Comparison of ENCODE assay signal across 12 cellular contexts in the genomic region with DNA sequence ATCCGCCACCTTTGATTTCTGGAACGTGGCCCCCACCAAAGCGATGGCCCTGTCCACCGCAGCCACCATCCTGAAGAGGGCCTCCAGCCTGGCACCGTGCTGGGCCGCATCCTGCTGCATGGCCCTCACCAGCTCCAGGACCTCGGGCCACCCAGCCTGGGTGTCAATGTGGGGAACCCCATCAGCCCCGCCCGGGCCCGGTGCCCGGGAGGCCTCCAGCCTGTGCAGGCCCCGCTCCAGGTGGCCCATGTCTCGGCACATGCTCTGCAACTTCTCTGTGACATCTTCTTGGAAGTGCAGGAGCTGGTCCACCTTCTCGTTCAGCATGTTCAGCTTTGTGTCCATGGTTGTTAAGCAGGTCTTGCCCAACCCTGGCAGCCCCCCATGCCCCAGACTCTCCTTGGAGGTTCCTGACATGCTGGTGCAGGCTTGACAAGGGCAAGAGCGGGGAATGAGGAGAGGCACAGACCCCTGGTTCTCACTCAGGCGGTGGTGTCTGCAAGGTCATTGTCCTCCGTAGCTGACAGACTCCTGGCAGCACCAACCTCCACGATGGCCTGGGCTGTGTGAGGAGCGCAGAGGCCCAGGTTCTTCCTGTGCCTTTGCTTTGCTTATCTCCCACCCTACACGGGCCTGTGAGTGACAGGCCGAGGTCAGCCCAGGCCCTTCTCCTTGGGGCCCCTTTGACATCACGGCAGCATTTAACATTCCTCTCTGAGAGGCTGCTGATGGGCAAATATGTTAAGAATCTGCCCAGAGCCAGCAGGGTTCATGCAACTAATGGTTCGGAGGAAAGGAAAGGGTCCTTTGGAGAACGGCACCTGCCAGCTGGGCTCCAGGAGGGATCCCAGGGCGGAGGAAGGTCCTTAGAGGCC. TPM values are rescaled to one million over a fixed set of nuclear protein-coding genes. Genes with fewer than 3 reads are reported as not detected.
DNase-seq lines count a peak whose midpoint lies in the region; ATAC-seq, FAIRE-seq and TF ChIP-seq lines count a peak whose summit lies in the region.
"Had no signal": no experiment of that assay in that cellular context is flagged by ENCODE, and none has a peak within 500 bp of the region (broad histone marks: within the 10 kb centered on the region; RNA-seq: fewer than 3 reads in every experiment).

TSS of gene MYLK3 (minus strand) at position 568 of the 875 bp plus-strand sequence. CDS start at position 417, 151 bp downstream.

- TF ChIP-seq EP300 in Ishikawa (IDR thresholded peaks at IDR 0.05; ENCODE audit: borderline replicate concordance) (no peak), H1 (IDR thresholded peaks at IDR 0.05; ENCODE audit: borderline replicate concordance in 1 of 2, low read depth in 2 of 2, low read length in 2 of 2) (peak in 1 of 2 experiments; percentile 84; a peak in 1 of 3 replicates)

- CTCF ChIA-PET in H1 (lab: Charles Lee; ENCODE audit: partially characterized antibody) = interaction anchor here (1.2 to 1.7 kb wide), 2 partner anchors 14 to 53 kb away, joined by 3 to 8 read pairs; no protein-coding TSS in a partner anchor

- no peak within 1 kb of the TSS for H3K56ac ChIP-seq in H1 (replicated peaks; ENCODE audit: insufficient read length, low read depth, low read length)

- H3K9ac ChIP-seq in H1 (replicated peaks in 1 of 4; ENCODE audit: extremely low read depth in 1 of 4, low read depth in 3 of 4, low read length in 3 of 4) = no peak within 1 kb of the TSS

- H2BK5ac ChIP-seq in H1 (ENCODE audit: low read depth, low read length) = peak within 1 kb of the TSS; percentile 71

- no peaks in the 10 kb centered on the region for H3K79me1 ChIP-seq in H1 (ENCODE audit: low read depth, low read length)

- no peak for TF ChIP-seq POLR2A in H1 (IDR thresholded peaks at IDR 0.05; ENCODE audit: control extremely low read depth in 1 of 2, low read depth in 2 of 2, low read length in 2 of 2)

- peak within 1 kb of the TSS; percentile 99 for H2BK20ac ChIP-seq in H1 (ENCODE audit: low read length)

- H3K4me1 ChIP-seq in H1 (replicated peaks in 1 of 4; ENCODE audit: control insufficient read depth in 3 of 4, insufficient read depth in 4 of 4, low read length in 3 of 4) (peaks cover 3 to 21% (median 7%) of the 10 kb centered on the region in 4 experiments), upper lobe of right lung (no peaks in the 10 kb centered on the region)

- H4K8ac ChIP-seq in H1 (ENCODE audit: extremely low read depth, insufficient read depth, low read length) = peak within 1 kb of the TSS; percentile 93

- no peak within 1 kb of the TSS for H3K4me3 ChIP-seq in H1 (ENCODE audit: extremely low read depth in 1 of 4, insufficient read depth in 2 of 4, low read depth in 3 of 4, low read length in 4 of 4)
- no peak within 1 kb of the TSS for H3K4me3 ChIP-seq in upper lobe of right lung

- peak; percentile 32 for ATAC-seq in upper lobe of right lung
- ATAC-seq in HG02981 (IDR thresholded peaks at IDR 0.05; ENCODE audit: unreplicated experiment) = no peak

- H3K9me3 ChIP-seq in H1 (ENCODE audit: insufficient read depth in 2 of 2, low read depth in 1 of 2, low read length in 1 of 2) (no peaks in the 10 kb centered on the region), upper lobe of right lung (no peaks in the 10 kb centered on the region)

- 84% methylated on average over 23 of the region's 25 CpGs; no CpG with 5 or more reads in 1 of the 2 experiments for WGBS in H1 (ENCODE audit: extremely low coverage in 1 of 2, insufficient coverage in 1 of 2, insufficient read length in 1 of 2, insufficient replicate concordance in 2 of 2, low coverage in 1 of 2, low lambda C conversion rate in 2 of 2, missing lambda C conversion rate in 1 of 2), 2 experiments

- 0 out of 2 replicates have a peak within 1 kb of the TSS, but pooled peaks have one; percentile 24 for H2AK5ac ChIP-seq in H1 (ENCODE audit: low read depth, low read length)

- POLR2A ChIA-PET in H1 (lab: Charles Lee; ENCODE audit: partially characterized antibody) = interaction anchor here (0.6 to 2.0 kb wide), 6 partner anchors 9 to 563 kb away, joined by 3 to 7 read pairs (median 4); no protein-coding TSS in a partner anchor

- no peak within 1 kb of the TSS for H3K23ac ChIP-seq in H1 (ENCODE audit: insufficient read length)

- peak within 1 kb of the TSS; percentile 60; the same call in 1 of the 2 replicates for H3K18ac ChIP-seq in H1 (ENCODE audit: extremely low read depth, low read length)

- H3K27ac ChIP-seq in H1 (ENCODE audit: low read depth, low read length) (no peak within 1 kb of the TSS), upper lobe of right lung (no peak within 1 kb of the TSS)

- no peak within 1 kb of the TSS for H4K5ac ChIP-seq in H1 (ENCODE audit: insufficient read length, low read depth, low read length)

- no peak within 1 kb of the TSS for H2BK120ac ChIP-seq in H1 (replicated peaks; ENCODE audit: low read depth, low read length)

- H3K27me3 ChIP-seq in H1 (replicated peaks in 1 of 4; ENCODE audit: control insufficient read depth in 3 of 4, extremely low read depth in 1 of 4, insufficient read depth in 3 of 4, low read length in 3 of 4) (no peaks in the 10 kb centered on the region), upper lobe of right lung (no peaks in the 10 kb centered on the region)

- H3K4ac ChIP-seq in H1 (replicated peaks; ENCODE audit: insufficient read length, low read depth, low read length) = peak within 1 kb of the TSS; percentile 33

- DNase-seq in H1 (ENCODE audit: low read depth in 1 of 2, low spot score in 2 of 2) (peak in 1 of 2 experiments; percentile 38), mesenteric fat pad (ENCODE audit: low spot score) (peak; percentile 71), upper lobe of right lung (peak; percentile 62), epidermal melanocyte (ENCODE audit: insufficient read length, low spot score) (no peak), KG1 (lab: John Stamatoyannopoulos, UW) (no peak)
- DNase-seq: activated CD8-positive, alpha-beta memory T cell treated with anti-CD3 and anti-CD28 coated beads, Interleukin-2, amount 50 U/mL, for 48 hours; DMS153; OCI-M1; stimulated activated CD4-positive, alpha-beta T cell treated with anti-CD3 and anti-CD28 coated beads, Interleukin-1b, Interleukin-23, amount 100 ng/mL, for 48 hours had no signal

- no peaks in the 10 kb centered on the region for H3K79me2 ChIP-seq in H1 (ENCODE audit: control insufficient read depth in 1 of 2, insufficient read depth in 2 of 2, low read length in 2 of 2)

- TF ChIP-seq RAD21 in Ishikawa (IDR thresholded peaks at IDR 0.05; ENCODE audit: low read depth) (no peak), H1 (IDR thresholded peaks at IDR 0.05 in 1 of 2, conservative IDR thresholded peaks at IDR 0.05 in 1 of 2; ENCODE audit: low read depth in 2 of 2, low read length in 2 of 2) (no peak)

- H2BK15ac ChIP-seq in H1 (ENCODE audit: low read length) = peak within 1 kb of the TSS; percentile 81

- peak within 1 kb of the TSS; percentile 53 for H2BK12ac ChIP-seq in H1 (ENCODE audit: low read depth, low read length)

- H2AFZ ChIP-seq in H1 (ENCODE audit: low read length) = no peak within 1 kb of the TSS

- H3K14ac ChIP-seq in H1 (ENCODE audit: insufficient read length) = no peak within 1 kb of the TSS

- H3K36me3 ChIP-seq in H1 (ENCODE audit: control insufficient read depth in 2 of 4, insufficient read depth in 4 of 4, low read length in 3 of 4) = no peaks in the 10 kb centered on the region
- H3K36me3 ChIP-seq in upper lobe of right lung = no peaks in the 10 kb centered on the region

- FAIRE-seq in H1 (lab: Jason Lieb, UNC) = no peak
- FAIRE-seq: endometrium had no signal

- peak within 1 kb of the TSS; percentile 53 for H4K91ac ChIP-seq in H1 (replicated peaks; ENCODE audit: insufficient read length, low read length)

- TF ChIP-seq CTCF in H1 (IDR thresholded peaks at IDR 0.05; ENCODE audit: control extremely low read depth in 1 of 3, insufficient read depth in 1 of 3, low read depth in 1 of 3, low read length in 3 of 3) = no peak
- no peak for TF ChIP-seq CTCF in upper lobe of right lung (IDR thresholded peaks at IDR 0.05)

- H3K23me2 ChIP-seq in H1 (ENCODE audit: low read depth, low read length) = no peaks in the 10 kb centered on the region

- peak within 1 kb of the TSS in 1 of 2 experiments; percentile 39; a peak in 1 of 4 replicates for H3K4me2 ChIP-seq in H1 (ENCODE audit: insufficient read depth in 1 of 2, low read depth in 2 of 2, low read length in 2 of 2)

- no peaks in the 10 kb centered on the region for H4K20me1 ChIP-seq in H1 (replicated peaks in 1 of 2; ENCODE audit: control insufficient read depth in 1 of 2, insufficient read depth in 2 of 2, low read length in 2 of 2)

- intact Hi-C loops in upper lobe of right lung (cut with DNase I) = no loop called here

TF ChIP-seq in Ishikawa, 13 proteins besides CTCF, POLR2A, EP300 and RAD21:
- TF ChIP-seq USF1 (IDR thresholded peaks at IDR 0.05) (no peak), TEAD4 (IDR thresholded peaks at IDR 0.05) (peak; percentile 57), TAF1 (IDR thresholded peaks at IDR 0.05; ENCODE audit: low read depth) (no peak), CREB1 (IDR thresholded peaks at IDR 0.05; ENCODE audit: low read depth) (no peak)

TF ChIP-seq in H1, 55 proteins besides CTCF, POLR2A, EP300 and RAD21 (continues in another document):
- TF ChIP-seq CTBP2 (IDR thresholded peaks at IDR 0.05; ENCODE audit: borderline replicate concordance, insufficient read depth, insufficient read length, low read length) (no peak), ATF3 (IDR thresholded peaks at IDR 0.05; ENCODE audit: insufficient read depth, low read depth, low read length) (no peak), CHD2 (IDR thresholded peaks at IDR 0.05; ENCODE audit: low read length) (no peak), TAF1 (IDR thresholded peaks at IDR 0.05; ENCODE audit: low read depth, low read length) (peak; percentile 26; the same call in 1 of the 2 replicates), NANOG (IDR thresholded peaks at IDR 0.05; ENCODE audit: insufficient read depth, low read depth, low read length, poor library complexity, severe bottlenecking) (peak; percentile 89), POU5F1 (IDR thresholded peaks at IDR 0.05; ENCODE audit: low read depth, low read length) (no peak), TCF12 (IDR thresholded peaks at IDR 0.05; ENCODE audit: low read depth, low read length) (peak; percentile 88)

RNA-seq across cellular contexts. Expression of gene MYLK3, which starts in this region (rescaled TPM):
- total RNA-seq in H1 (2021; fragmentation: NEBNext Ultra II Directional; extraction: Animal tissue kit (Norgen Biotek cat#: 25700)) = 0.23 and 0.35 TPM in 2 replicates
- polyA plus RNA-seq in H1 (2011; rRNA removed) = 0.14 and 0.19 TPM in 2 replicates
- 0.32 TPM for polyA plus RNA-seq in H1 (2011; cell fraction: cytosol; rRNA removed)
- polyA plus RNA-seq in H1 (2011; cell fraction: nucleus; rRNA removed) = 0.76 TPM
- polyA plus RNA-seq in H1 (2012, experiment 1 of 2) = 0.34 to 1.0 TPM (median 0.48 TPM) in 4 replicates
- polyA plus RNA-seq in H1 (2012, experiment 2 of 2) = 0.05 TPM
- polyA plus RNA-seq in H1 (2013, experiment 1 of 2) = 0.24 TPM
- polyA plus RNA-seq in H1 (2013, experiment 2 of 2) = 0.18 TPM
- polyA minus RNA-seq in H1 (2011; rRNA and poly(A)+ RNA removed) = 0.50 and 1.2 TPM in 2 replicates
- polyA minus RNA-seq in H1 (2011; cell fraction: cytosol; rRNA and poly(A)+ RNA removed) = not detected
- 0.70 TPM for polyA minus RNA-seq in H1 (2011; cell fraction: nucleus; rRNA and poly(A)+ RNA removed)
- total RNA-seq in mesenteric fat pad (0.58 TPM), upper lobe of right lung (0.43 TPM)

Comparison
In these comparisons a context has a peak if more than half of its experiments do, and no peak if none do; other contexts are left out.
1. Peak in DNase-seq in mesenteric fat pad; RNA of the gene not detected or under 1 TPM.
2. Peak in DNase-seq and ATAC-seq in upper lobe of right lung; RNA of the gene not detected or under 1 TPM.